Comparison of ENCODE assay signal across 14 cellular contexts in the genomic region with DNA sequence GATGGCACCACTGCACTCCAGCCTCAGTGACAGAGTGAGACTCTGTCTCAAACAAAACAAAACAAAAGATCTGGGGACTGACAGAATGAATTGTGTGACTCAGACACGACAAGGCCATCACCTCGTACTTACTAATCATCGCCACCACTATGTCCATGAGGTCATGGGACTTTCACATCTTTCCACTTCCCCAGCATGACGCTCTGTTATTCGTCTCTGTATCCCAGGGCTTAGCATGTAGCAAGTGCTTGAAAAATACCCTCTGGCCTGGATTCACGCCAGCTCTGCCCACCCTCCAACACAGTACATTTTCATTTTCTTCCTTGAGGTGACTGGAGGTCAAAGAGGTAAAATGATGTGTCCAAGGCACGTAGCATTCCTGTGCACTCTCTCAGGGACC. TPM values are rescaled to one million over a fixed set of nuclear protein-coding genes. Genes with fewer than 3 reads are reported as not detected.
DNase-seq lines count a peak whose midpoint lies in the region; ATAC-seq, FAIRE-seq and TF ChIP-seq lines count a peak whose summit lies in the region.
"Had no signal": no experiment of that assay in that cellular context is flagged by ENCODE, and none has a peak within 500 bp of the region (broad histone marks: within the 10 kb centered on the region; RNA-seq: fewer than 3 reads in every experiment).

No MANE protein-coding gene starts in this region.

- no peak for TF ChIP-seq RAD21 in HepG2 (CRISPR knock-in tag; IDR thresholded peaks at IDR 0.05)

- H3K36me3 ChIP-seq in HepG2 (replicated peaks in 1 of 2; ENCODE audit: control insufficient read depth in 1 of 2, insufficient read depth in 2 of 2, low read length in 2 of 2) (no peaks in the 10 kb centered on the region), right lobe of liver (no peaks in the 10 kb centered on the region), testis (ENCODE audit: low read depth, missing control alignments) (no peaks in the 10 kb centered on the region), MM.1S (replicated peaks; ENCODE audit: insufficient read depth, low read length) (no peaks in the 10 kb centered on the region)
- H3K36me3 ChIP-seq: BE2C, neutrophil, Peyer's patch, tibial artery had no signal

- H3K4me2 ChIP-seq in HepG2 (ENCODE audit: low read depth, low read length) = peak overlapping the region; percentile 48; the same call in 1 of the 2 replicates
- H3K4me2 ChIP-seq in MM.1S (ENCODE audit: low read depth, low read length) = no peak overlapping the region

- peaks cover 24% of the 10 kb centered on the region for H3K4me1 ChIP-seq in HepG2 (ENCODE audit: insufficient read depth, low read length)
- H3K4me1 ChIP-seq in right lobe of liver = peaks cover 0 to 5% (median 2%) of the 10 kb centered on the region in 4 donors
- peaks cover 2% of the 10 kb centered on the region for H3K4me1 ChIP-seq in testis
- H3K4me1 ChIP-seq in MM.1S (ENCODE audit: low read length) = peaks cover 3% of the 10 kb centered on the region; the same call in 1 of the 2 replicates
- H3K4me1 ChIP-seq: BE2C, Peyer's patch, tibial artery had no signal

- no peak overlapping the region for H3K4me3 ChIP-seq in HepG2 (replicated peaks in 1 of 3; ENCODE audit: insufficient read depth in 1 of 3, low read depth in 2 of 3, low read length in 3 of 3)
- no peak overlapping the region for H3K4me3 ChIP-seq in right lobe of liver
- H3K4me3 ChIP-seq in testis = no peak overlapping the region
- no peak overlapping the region for H3K4me3 ChIP-seq in MM.1S (ENCODE audit: low read length)
- H3K4me3 ChIP-seq: Peyer's patch, tibial artery had no signal

- POLR2A ChIA-PET in HepG2 (lab: Yijun Ruan, JAX) = interaction anchor here (0.8 to 1.8 kb wide), 2 partner anchors 98 to 139 kb away, joined by 3 to 5 read pairs; no protein-coding TSS in a partner anchor

- no peaks in the 10 kb centered on the region for H3K9me3 ChIP-seq in HepG2 (ENCODE audit: low read length)
- H3K9me3 ChIP-seq in right lobe of liver = no peaks in the 10 kb centered on the region
- H3K9me3 ChIP-seq in testis = no peaks in the 10 kb centered on the region
- H3K9me3 ChIP-seq in MM.1S (replicated peaks; ENCODE audit: insufficient read depth, low read length) = no peaks in the 10 kb centered on the region
- H3K9me3 ChIP-seq: neutrophil, Peyer's patch, tibial artery had no signal

- H2AFZ ChIP-seq in HepG2 (ENCODE audit: low read length) (no peak overlapping the region), MM.1S (ENCODE audit: low read length) (no peak overlapping the region)

- H3K27ac ChIP-seq in HepG2 (ENCODE audit: extremely low read length, insufficient read depth, low read length) (no peak overlapping the region), right lobe of liver (no peak overlapping the region), testis (no peak overlapping the region), MM.1S (ENCODE audit: low read length) (no peak overlapping the region)
- H3K27ac ChIP-seq: Peyer's patch, tibial artery had no signal

- CTCF ChIA-PET in HepG2 (lab: Yijun Ruan, JAX; ENCODE audit: low intra/inter-chr PET ratio, low total read pairs) = interaction anchor here (1.3 kb wide), 1 partner anchor 15 kb away, joined by 4 read pairs; no protein-coding TSS in a partner anchor

- no peaks in the 10 kb centered on the region for H4K20me1 ChIP-seq in HepG2 (ENCODE audit: insufficient read depth, low read length)
- no peaks in the 10 kb centered on the region for H4K20me1 ChIP-seq in MM.1S (ENCODE audit: insufficient read depth, low read length)

- TF ChIP-seq POLR2A in HepG2 (IDR thresholded peaks at IDR 0.05; ENCODE audit: insufficient read depth in 1 of 2, low read depth in 2 of 2, low read length in 2 of 2) (no peak), right lobe of liver (IDR thresholded peaks at IDR 0.05) (no peak), testis (IDR thresholded peaks at IDR 0.05) (no peak)

- H3F3A ChIP-seq in MM.1S (ENCODE audit: insufficient read depth, low read length) = no peaks in the 10 kb centered on the region

- intact Hi-C loops in HepG2 (cut with micrococcal nuclease; ENCODE audit: unreplicated experiment) = no loop called here
- intact Hi-C loops in right lobe of liver (cut with DNase I) = no loop called here
- intact Hi-C loops in sciatic nerve (cut with DNase I) = no loop called here
- intact Hi-C loops in testis (cut with DNase I; ENCODE audit: low total_unique reads) = no loop called here

- H3K9me2 ChIP-seq in MM.1S (replicated peaks; ENCODE audit: insufficient read depth, low read length) = no peaks in the 10 kb centered on the region

- DNase-seq in HepG2 (ENCODE audit: low spot score) (no peak), right lobe of liver (no peak), kidney tubule cell (ENCODE audit: low spot score) (peak; percentile 83), sciatic nerve (ENCODE audit: low spot score) (no peak), testis (no peak), anterior cingulate cortex (lab: John Stamatoyannopoulos, UW) (no peak), MM.1S (no peak)
- peak; percentile 67 to 77 for DNase-seq in activated CD4-positive, alpha-beta T cell treated with anti-CD3 and anti-CD28 coated beads, Interleukin-2, amount 50 U/mL, for 48 hours
- DNase-seq: BE2C, caudate nucleus, Peyer's patch, tibial artery had no signal

- FAIRE-seq in HepG2 (lab: Jason Lieb, UNC) = no peak
- FAIRE-seq: islet of Langerhans had no signal

- H3K9ac ChIP-seq in HepG2 (ENCODE audit: insufficient read depth, low read depth, low read length) = no peak overlapping the region
- no peak overlapping the region for H3K9ac ChIP-seq in MM.1S (ENCODE audit: low read length)

- H3K27me3 ChIP-seq in HepG2 (ENCODE audit: control insufficient read depth in 1 of 2, insufficient read depth in 2 of 2, low read length in 2 of 2) (peaks cover 1 to 12% of the 10 kb centered on the region in 2 experiments), right lobe of liver (no peaks in the 10 kb centered on the region), testis (no peaks in the 10 kb centered on the region), MM.1S (replicated peaks; ENCODE audit: insufficient read depth, low read length) (no peaks in the 10 kb centered on the region)
- H3K27me3 ChIP-seq: BE2C, neutrophil, Peyer's patch, tibial artery had no signal

- TF ChIP-seq CTCF in HepG2 (CRISPR knock-in tag; IDR thresholded peaks at IDR 0.05) (no peak), right lobe of liver (IDR thresholded peaks at IDR 0.05) (no peak), testis (IDR thresholded peaks at IDR 0.05) (no peak), MM.1S (IDR thresholded peaks at IDR 0.05; ENCODE audit: low read length) (no peak)

- no peak for TF ChIP-seq EP300 in HepG2 (IDR thresholded peaks at IDR 0.05; ENCODE audit: low read depth in 2 of 2, low read length in 2 of 2)
- TF ChIP-seq EP300 in HepG2 (CRISPR knock-in tag; IDR thresholded peaks at IDR 0.05; ENCODE audit: borderline replicate concordance) = no peak

- in situ Hi-C loops in HepG2 (cut with HindIII; ENCODE audit: extremely low pct_ligation_motif_present, low pct_unique_long_range_greater_than_20kb) = no loop called here

- no TSS peak for BruUV-seq in HepG2 (replicated peaks; lab: Mats Ljungman, UMichigan)

- no peaks in the 10 kb centered on the region for H3K79me2 ChIP-seq in HepG2 (ENCODE audit: insufficient read depth, low read length)
- no peaks in the 10 kb centered on the region for H3K79me2 ChIP-seq in MM.1S (ENCODE audit: low read length)

- WGBS in HepG2 (ENCODE audit: low lambda C conversion rate) = 7% methylated on average over 7 of the region's 7 CpGs
- WGBS in right lobe of liver (ENCODE audit: insufficient coverage, low coverage, low lambda C conversion rate, missing lambda C conversion rate) = 45% methylated on average over 5 of the region's 7 CpGs
- WGBS in testis, 2 donors = 86 to 94% methylated on average over 7 of the region's 7 CpGs

- ATAC-seq in HepG2 (peak; percentile 14; the same call in 1 of the 3 replicates), right lobe of liver (no peak), sciatic nerve (no peak)

RNA-seq across cellular contexts. Expression of a gene that starts 27.8 kb away (rescaled TPM):
- not detected in 2 replicates for total RNA-seq in HepG2 (2016; rRNA removed; fragmentation: Illumina TruSeq; extraction: Trizol)
- not detected in 2 replicates for total RNA-seq in HepG2 (2016; cell fraction: cytosol; rRNA removed; fragmentation: Illumina TruSeq; extraction: Trizol; ENCODE audit: low read depth)
- total RNA-seq in HepG2 (2016; cell fraction: insoluble cytoplasmic fraction; rRNA removed; fragmentation: Illumina TruSeq; extraction: Trizol) = not detected in 2 replicates
- total RNA-seq in HepG2 (2016; cell fraction: membrane; rRNA removed; fragmentation: Illumina TruSeq; extraction: Trizol) = not detected in 2 replicates
- not detected in 2 replicates for total RNA-seq in HepG2 (2016; cell fraction: nucleus; rRNA removed; fragmentation: Illumina TruSeq; extraction: Trizol)
- polyA plus RNA-seq in HepG2 (2011; rRNA removed) = 0.03 TPM in 1 of 2 replicates, not detected in the other
- not detected in 2 replicates for polyA plus RNA-seq in HepG2 (2011; cell fraction: cytosol; rRNA removed)
- polyA plus RNA-seq in HepG2 (2011; cell fraction: nucleus; rRNA removed) = 0.13 and 0.17 TPM in 2 replicates
- polyA plus RNA-seq in HepG2 (2012) = not detected in 2 replicates
- not detected in 2 replicates for polyA plus RNA-seq in HepG2 (2016; cell fraction: cytosol; fragmentation: Illumina TruSeq; extraction: Trizol; ENCODE audit: low read depth)
- not detected in 2 replicates for polyA plus RNA-seq in HepG2 (2016; cell fraction: insoluble cytoplasmic fraction; fragmentation: Illumina TruSeq; extraction: Trizol; ENCODE audit: low read depth)
- not detected in 2 replicates for polyA plus RNA-seq in HepG2 (2016; cell fraction: membrane; fragmentation: Illumina TruSeq; extraction: Trizol; ENCODE audit: low read depth)
- not detected in 2 replicates for polyA plus RNA-seq in HepG2 (2016; cell fraction: nucleus; fragmentation: Illumina TruSeq; extraction: Trizol; ENCODE audit: insufficient read depth, low read depth)
- not detected in 2 replicates for polyA minus RNA-seq in HepG2 (2011; rRNA and poly(A)+ RNA removed; ENCODE audit: low replicate concordance)
- polyA minus RNA-seq in HepG2 (2011; cell fraction: cytosol; rRNA and poly(A)+ RNA removed) = not detected in 2 replicates
- polyA minus RNA-seq in HepG2 (2011; cell fraction: nucleus; rRNA and poly(A)+ RNA removed) = 0.25 TPM in 1 of 2 replicates, not detected in the other
- 10 to 100 TPM in 2 of 6 experiments, 1 to 10 TPM in 4; 6.6 to 15.6 (median 9.6) TPM for total RNA-seq in right lobe of liver
- total RNA-seq in sciatic nerve = 19.7 TPM
- 10 to 100 TPM in 1 of 2 donors, 1 to 10 TPM in 1; 7.0 to 16.0 TPM for total RNA-seq in testis
- 5.8 TPM for polyA plus RNA-seq in testis (ENCODE audit: insufficient read depth, low read depth, low replicate concordance)

RNA-seq across cellular contexts. Expression of a gene that starts 47.3 kb away (rescaled TPM):
- 115 and 144 TPM in 2 replicates for total RNA-seq in HepG2 (2016; rRNA removed; fragmentation: Illumina TruSeq; extraction: Trizol)
- total RNA-seq in HepG2 (2016; cell fraction: cytosol; rRNA removed; fragmentation: Illumina TruSeq; extraction: Trizol; ENCODE audit: low read depth) = 53.5 and 64.3 TPM in 2 replicates
- 99.7 and 146 TPM in 2 replicates for total RNA-seq in HepG2 (2016; cell fraction: insoluble cytoplasmic fraction; rRNA removed; fragmentation: Illumina TruSeq; extraction: Trizol)
- 112 and 127 TPM in 2 replicates for total RNA-seq in HepG2 (2016; cell fraction: membrane; rRNA removed; fragmentation: Illumina TruSeq; extraction: Trizol)
- total RNA-seq in HepG2 (2016; cell fraction: nucleus; rRNA removed; fragmentation: Illumina TruSeq; extraction: Trizol) = 129 and 139 TPM in 2 replicates
- polyA plus RNA-seq in HepG2 (2011; rRNA removed) = 86.2 and 96.1 TPM in 2 replicates
- polyA plus RNA-seq in HepG2 (2011; cell fraction: cytosol; rRNA removed) = 84.5 and 90.6 TPM in 2 replicates
- 168 and 184 TPM in 2 replicates for polyA plus RNA-seq in HepG2 (2011; cell fraction: nucleus; rRNA removed)
- 90.8 and 127 TPM in 2 replicates for polyA plus RNA-seq in HepG2 (2012)
- polyA plus RNA-seq in HepG2 (2016; cell fraction: cytosol; fragmentation: Illumina TruSeq; extraction: Trizol; ENCODE audit: low read depth) = 50.6 and 64.6 TPM in 2 replicates
- 92.2 and 107 TPM in 2 replicates for polyA plus RNA-seq in HepG2 (2016; cell fraction: insoluble cytoplasmic fraction; fragmentation: Illumina TruSeq; extraction: Trizol; ENCODE audit: low read depth)
- polyA plus RNA-seq in HepG2 (2016; cell fraction: membrane; fragmentation: Illumina TruSeq; extraction: Trizol; ENCODE audit: low read depth) = 86.2 and 95.7 TPM in 2 replicates
- 185 and 196 TPM in 2 replicates for polyA plus RNA-seq in HepG2 (2016; cell fraction: nucleus; fragmentation: Illumina TruSeq; extraction: Trizol; ENCODE audit: insufficient read depth, low read depth)
- 134 and 163 TPM in 2 replicates for polyA minus RNA-seq in HepG2 (2011; rRNA and poly(A)+ RNA removed; ENCODE audit: low replicate concordance)
- polyA minus RNA-seq in HepG2 (2011; cell fraction: cytosol; rRNA and poly(A)+ RNA removed) = 32.2 and 36.3 TPM in 2 replicates
- polyA minus RNA-seq in HepG2 (2011; cell fraction: nucleus; rRNA and poly(A)+ RNA removed) = 109 and 138 TPM in 2 replicates
- total RNA-seq in right lobe of liver = 10 to 100 TPM; 56.3 to 73.7 (median 63.3) TPM
- 154 TPM for total RNA-seq in sciatic nerve
- 100 to 1,000 TPM; 227 to 316 TPM for total RNA-seq in testis
- polyA plus RNA-seq in testis (ENCODE audit: insufficient read depth, low read depth, low replicate concordance) = 157 TPM

Comparison
In these comparisons a context has a peak if more than half of its experiments do, and no peak if none do; other contexts are left out.
1. RNA of a gene that starts 27.8 kb away (total RNA-seq): 19.7 TPM in sciatic nerve (single experiment), 7.0 to 16.0 TPM in testis and 6.6 to 15.6 TPM in right lobe of liver; not detected in HepG2; every median in the first group is over 4 times any median in the second.
2. DNase-seq: peak in activated CD4-positive, alpha-beta T cell treated with anti-CD3 and anti-CD28 coated beads, Interleukin-2, amount 50 U/mL, for 48 hours (2 of 2) and kidney tubule cell (single experiment); none in HepG2 (single experiment), right lobe of liver (0 of 3), sciatic nerve (single experiment), testis (single experiment), anterior cingulate cortex (0 of 58) and MM.1S (single experiment).